ENCODE assay signal across 21 cellular contexts in the genomic region with DNA sequence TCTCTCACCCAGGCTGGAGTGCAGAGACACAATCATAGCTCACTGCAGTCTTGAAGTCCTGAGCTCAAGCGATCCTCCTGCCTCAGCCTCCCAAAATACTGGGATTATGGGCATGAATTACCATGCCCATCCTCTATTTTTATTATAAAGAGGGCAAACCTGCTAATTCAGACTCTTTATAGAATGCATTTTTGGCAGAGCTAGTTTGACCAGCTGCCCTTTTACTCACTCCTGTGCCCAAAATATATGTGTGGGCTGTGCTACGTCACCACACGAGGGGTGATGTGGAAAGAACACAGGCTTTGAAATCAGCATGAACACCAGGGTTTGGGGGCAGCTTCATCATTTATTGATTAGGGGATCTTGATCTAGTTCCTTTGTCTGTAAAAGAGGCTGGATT.
DNase-seq lines count a peak whose midpoint lies in the region; ATAC-seq, FAIRE-seq and TF ChIP-seq lines count a peak whose summit lies in the region.
"Had no signal": no experiment of that assay in that cellular context is flagged by ENCODE, and none has a peak within 500 bp of the region (broad histone marks: within the 10 kb centered on the region; RNA-seq: fewer than 3 reads in every experiment).

No MANE protein-coding gene starts in this region.

- H3K27ac ChIP-seq in GM23248 (no peak overlapping the region), pancreas (no peak overlapping the region), ovary (no peak overlapping the region)
- H3K27ac ChIP-seq: BLaER1, C4-2B had no signal

- H3K9me3 ChIP-seq in GM23248 (ENCODE audit: low read depth) (no peaks in the 10 kb centered on the region), T-helper 17 cell (ENCODE audit: control insufficient read depth, low read length, poor library complexity, severe bottlenecking) (no peaks in the 10 kb centered on the region), pancreas (no peaks in the 10 kb centered on the region), ovary (no peaks in the 10 kb centered on the region)
- H3K9me3 ChIP-seq: BLaER1 had no signal

- no peaks in the 10 kb centered on the region for H3K36me3 Mint-ChIP-seq in T-helper 17 cell (ENCODE audit: low read depth)
- H3K36me3 Mint-ChIP-seq: CD4-positive, CD25-positive, alpha-beta regulatory T cell; CD8-positive, alpha-beta T cell had no signal

- ATAC-seq in T-helper 17 cell: no peak
- peak in 3 of 4 donors; percentile 38 to 56 (median 39) for ATAC-seq in pancreas
- no peak for ATAC-seq in HG03571 (IDR thresholded peaks at IDR 0.05; ENCODE audit: unreplicated experiment)
- ATAC-seq: CD8-positive, alpha-beta T cell; GM12878; GM23338; HCT116 had no signal

- H3K4me3 Mint-ChIP-seq in T-helper 17 cell: no peak overlapping the region
- H3K4me3 Mint-ChIP-seq: B cell; CD4-positive, CD25-positive, alpha-beta regulatory T cell; CD8-positive, alpha-beta T cell; GM23338; H9 had no signal

- no peak for TF ChIP-seq EP300 in ovary (IDR thresholded peaks at IDR 0.05)

- no peak overlapping the region for H3K4me2 ChIP-seq in GM23248 (ENCODE audit: unreplicated experiment)
- H3K4me2 ChIP-seq: BLaER1, GM23338 had no signal

- no peak for FAIRE-seq in pancreas (lab: Jason Lieb, UNC)
- FAIRE-seq: D721Med, GM12878, GM19239 had no signal

- H3K9me2 ChIP-seq in GM23248 (ENCODE audit: insufficient read depth): no peaks in the 10 kb centered on the region

- H4K20me1 ChIP-seq in GM23248 (ENCODE audit: insufficient read depth): no peaks in the 10 kb centered on the region
- H4K20me1 ChIP-seq: BLaER1 had no signal

- DNase-seq in GM23248 (peak; percentile 28), T-helper 17 cell (no peak), pancreas (no peak), ovary (no peak)
- DNase-seq in stimulated activated CD4-positive, alpha-beta T cell treated with anti-CD3 and anti-CD28 coated beads, Interleukin-15, amount 100 ng/mL, for 24 hours: no peak
- DNase-seq: CD4-positive, CD25-positive, alpha-beta regulatory T cell; CD8-positive, alpha-beta T cell; DMS 273 treated with DMSO at 0.1 percent for 48 hours; DMS79; EL; GDM1; H9 had no signal

- no peak overlapping the region for H3K4me3 ChIP-seq in GM23248
- H3K4me3 ChIP-seq in pancreas: no peak overlapping the region
- no peak overlapping the region for H3K4me3 ChIP-seq in ovary
- H3K4me3 ChIP-seq: BLaER1, GM12878, GM23338 had no signal

- no peak for TF ChIP-seq CTCF in pancreas (IDR thresholded peaks at IDR 0.05)
- TF ChIP-seq CTCF in ovary (IDR thresholded peaks at IDR 0.05): no peak

- H3K36me3 ChIP-seq in GM23248 (ENCODE audit: low read depth): no peaks in the 10 kb centered on the region
- no peaks in the 10 kb centered on the region for H3K36me3 ChIP-seq in pancreas
- H3K36me3 ChIP-seq in ovary: no peaks in the 10 kb centered on the region
- H3K36me3 ChIP-seq: BLaER1 had no signal

- H3K79me2 ChIP-seq in GM23248 (ENCODE audit: insufficient read depth): no peaks in the 10 kb centered on the region

- WGBS in GM23248 (ENCODE audit: low coverage in 1 of 2, low lambda C conversion rate in 2 of 2, missing lambda C conversion rate in 2 of 2), 2 experiments: 49 to 52% methylated on average over 3 of the region's 3 CpGs
- 47 to 52% methylated on average over 3 of the region's 3 CpGs for WGBS in pancreas, 2 donors
- WGBS in ovary, 3 donors: 39 to 45% (median 42%) methylated on average over 3 of the region's 3 CpGs

- intact Hi-C loops in pancreas (cut with DNase I): no loop called here
- intact Hi-C loops in ovary (cut with DNase I): no loop called here

- TF ChIP-seq POLR2A in ovary (IDR thresholded peaks at IDR 0.05): no peak

- no peak overlapping the region for H2AFZ ChIP-seq in GM23248
- H2AFZ ChIP-seq: GM23338 had no signal

- no peaks in the 10 kb centered on the region; the same call in 1 of the 2 replicates for H3K27me3 ChIP-seq in GM23248 (replicated peaks; ENCODE audit: insufficient read depth)
- no peaks in the 10 kb centered on the region for H3K27me3 ChIP-seq in pancreas
- H3K27me3 ChIP-seq in ovary: no peaks in the 10 kb centered on the region
- H3K27me3 ChIP-seq: BLaER1 had no signal

- no peak overlapping the region for H3K9ac ChIP-seq in GM23248
- H3K9ac ChIP-seq: BLaER1 had no signal

- no peaks in the 10 kb centered on the region for H3K4me1 Mint-ChIP-seq in T-helper 17 cell
- H3K4me1 Mint-ChIP-seq: CD4-positive, CD25-positive, alpha-beta regulatory T cell; GM23338 had no signal

- peak overlapping the region; percentile 19 for H3K27ac Mint-ChIP-seq in T-helper 17 cell
- H3K27ac Mint-ChIP-seq: B cell; CD4-positive, CD25-positive, alpha-beta regulatory T cell; CD8-positive, alpha-beta T cell; GM23338 had no signal

- H3F3A ChIP-seq in GM23248 (ENCODE audit: insufficient read depth): no peaks in the 10 kb centered on the region

- H3K4me1 ChIP-seq in GM23248 (ENCODE audit: insufficient read depth): no peaks in the 10 kb centered on the region
- peaks cover 0 to 5% (median 0%) of the 10 kb centered on the region in 3 donors for H3K4me1 ChIP-seq in pancreas
- H3K4me1 ChIP-seq in ovary (ENCODE audit: insufficient read depth): no peaks in the 10 kb centered on the region

- in situ Hi-C loops in GM23248 (cut with MboI): no loop called here

- peaks cover 51% of the 10 kb centered on the region for H3K27me3 Mint-ChIP-seq in T-helper 17 cell

Comparison
In these comparisons a context has a peak if more than half of its experiments do, and no peak if none do; other contexts are left out.
1. ATAC-seq: peak in pancreas (3 of 4); none in T-helper 17 cell (single experiment) and HG03571 (single experiment).